In genomic region chr2:168955321-168955720, GRCh38 we compare ENCODE assay signal across 8 cellular contexts. TPM values are rescaled to one million over a fixed set of nuclear protein-coding genes. Genes with fewer than 3 reads are reported as not detected.
"Had no signal": no experiment of that assay in that cellular context is flagged by ENCODE, and none has a peak within 500 bp of the region (broad histone marks: within the 10 kb centered on the region; RNA-seq: fewer than 3 reads in every experiment).

No MANE protein-coding gene starts in this region.

- H3K27ac Mint-ChIP-seq: IgD-negative memory B cell had no signal

- H3K4me1 Mint-ChIP-seq: IgD-negative memory B cell had no signal

- H3K27ac ChIP-seq: HL-60 had no signal

- FAIRE-seq: HTR-8/SVneo had no signal

- H3K4me3 Mint-ChIP-seq: IgD-negative memory B cell had no signal

- DNase-seq: IMR-90, KBM-7, KG1 had no signal

RNA-seq across cellular contexts. Expression of gene G6PC2, which starts 54.2 kb away (rescaled TPM):
- total RNA-seq: HT-29, HT1080, IMR-90 had no signal
- polyA plus RNA-seq: IgD-negative memory B cell, IMR-90 had no signal
